Comparison of ENCODE assay signal across 8 cellular contexts in the genomic region with DNA sequence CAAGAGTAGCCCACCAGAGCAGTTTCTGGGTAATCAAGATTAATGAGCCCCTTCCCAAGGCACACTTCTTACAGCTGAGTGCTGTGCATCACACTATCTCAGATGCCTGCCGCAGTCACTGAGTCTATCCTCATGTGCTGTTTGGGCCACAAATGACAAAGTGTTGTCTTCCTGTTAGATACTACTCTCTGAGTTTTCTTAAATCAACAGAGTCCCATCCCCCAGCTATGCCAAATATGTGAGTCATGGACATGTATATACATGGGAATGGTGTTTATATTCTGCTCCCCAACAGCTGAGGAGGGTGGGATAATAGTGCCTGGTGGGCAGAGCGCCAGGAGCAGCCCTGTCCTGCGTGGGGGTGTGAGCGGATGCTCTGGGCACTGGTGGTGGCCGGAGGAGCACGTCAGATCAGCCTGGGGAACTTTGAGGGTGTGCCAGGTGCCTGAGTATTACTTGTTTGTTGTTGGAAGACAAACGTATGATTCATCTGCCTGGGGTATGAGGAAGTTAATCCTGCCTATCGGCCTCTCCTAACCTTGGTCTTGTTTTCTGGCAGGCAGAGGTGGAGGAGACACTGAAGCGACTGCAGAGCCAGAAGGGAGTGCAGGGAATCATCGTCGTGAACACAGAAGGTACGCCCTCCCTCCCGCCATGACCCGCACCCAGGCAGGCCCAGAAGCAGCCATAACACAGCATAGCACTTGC. TPM values are rescaled to one million over a fixed set of nuclear protein-coding genes. Genes with fewer than 3 reads are reported as not detected.
A peak's percentile ranks its signal among the peaks of the same experiment; 100 is the strongest.
DNase-seq lines count a peak whose midpoint lies in the region; TF ChIP-seq lines count a peak whose summit lies in the region.

No MANE protein-coding gene starts in this region.

- no peak overlapping the region for H3K4me3 ChIP-seq in HUES48 (ENCODE audit: low read depth, low read length)
- peak overlapping the region in 2 of 3 donors; percentile 1 to 36 for H3K4me3 ChIP-seq in skeletal muscle tissue (ENCODE audit: low read length in 3 of 3)

- H3K36me3 ChIP-seq in HUES48 (ENCODE audit: control insufficient read depth, insufficient read depth, low read length) (peaks cover 45% of the 10 kb centered on the region), skeletal muscle tissue (ENCODE audit: control insufficient read depth in 3 of 3, insufficient read depth in 3 of 3, low read length in 3 of 3) (peaks cover 24 to 46% (median 27%) of the 10 kb centered on the region in 3 donors)

- H3K4me1 ChIP-seq in HUES48 (ENCODE audit: control insufficient read depth, insufficient read depth, low read length): peaks cover 5% of the 10 kb centered on the region
- peaks cover 24 to 62% (median 39%) of the 10 kb centered on the region in 3 donors for H3K4me1 ChIP-seq in skeletal muscle tissue (ENCODE audit: control insufficient read depth in 3 of 3, insufficient read depth in 3 of 3, low read length in 3 of 3)

- H3K27ac ChIP-seq in 22Rv1: peak overlapping the region; percentile 80
- peak overlapping the region; percentile 55 for H3K27ac ChIP-seq in HUES48 (ENCODE audit: low read depth, low read length)
- peak overlapping the region; percentile 99 for H3K27ac ChIP-seq in angular gyrus (ENCODE audit: low read depth, low read length)
- peak overlapping the region; percentile 68 for H3K27ac ChIP-seq in skeletal muscle tissue (ENCODE audit: low read depth, low read length)

- H3K9ac ChIP-seq in HUES48 (ENCODE audit: low read depth, low read length) (no peak overlapping the region), skeletal muscle tissue (ENCODE audit: low read depth in 1 of 3, low read length in 3 of 3) (peak overlapping the region; percentile 10 to 51 (median 15))

- no peak for TF ChIP-seq CTCF in 22Rv1 (IDR thresholded peaks at IDR 0.05)

- H3K27me3 ChIP-seq in HUES48 (ENCODE audit: control insufficient read depth, insufficient read depth, low read length) (no peaks in the 10 kb centered on the region), skeletal muscle tissue (ENCODE audit: control insufficient read depth in 3 of 3, insufficient read depth in 3 of 3, low read length in 3 of 3) (no peaks in the 10 kb centered on the region)

- H3K9me3 ChIP-seq in HUES48 (ENCODE audit: control insufficient read depth, insufficient read depth, low read length) (no peaks in the 10 kb centered on the region), skeletal muscle tissue (ENCODE audit: control insufficient read depth in 3 of 3, low read length in 3 of 3) (no peaks in the 10 kb centered on the region)

- peak; percentile 95 for DNase-seq in hepatic stellate cell (ENCODE audit: low spot score)
- no peak for DNase-seq in stimulated activated CD4-positive, alpha-beta T cell treated with anti-CD3 and anti-CD28 coated beads, Interleukin-1b, Interleukin-23, amount 100 ng/mL, for 48 hours
- no peak for DNase-seq in activated CD4-positive, CD25-positive, alpha-beta regulatory T cell (lab: John Stamatoyannopoulos, UW)
- DNase-seq in NAMALWA (ENCODE audit: low spot score): no peak

RNA-seq across cellular contexts. Expression of a gene that starts 9.6 kb away (rescaled TPM):
- total RNA-seq in skeletal muscle tissue: 28.7 TPM

RNA-seq across cellular contexts. Expression of a gene that starts 32.7 kb away (rescaled TPM):
- total RNA-seq in skeletal muscle tissue: 11.0 TPM
